Comparison of ENCODE assay signal across 8 cellular contexts in genomic region chr10:70106958-70107791, GRCh38. TPM values are rescaled to one million over a fixed set of nuclear protein-coding genes. Genes with fewer than 3 reads are reported as not detected.
DNase-seq lines count a peak whose midpoint lies in the region; ATAC-seq and TF ChIP-seq lines count a peak whose summit lies in the region.

No MANE protein-coding gene starts in this region.

- H3K27me3 Mint-ChIP-seq in Calu3 (ENCODE audit: unreplicated experiment) = no peaks in the 10 kb centered on the region
- H3K27me3 Mint-ChIP-seq in activated T-helper 2 cell treated with anti-CD3 and anti-CD28 coated beads, Interferon-gamma antibody, Interleukin-2, Interleukin-4, amounts not matched to agents 10 μg/mL and 5 μg/mL and 100 μg/mL, durations not matched to agents 14 hours and 24 hours and 36 hours (ENCODE audit: low read depth) = no peaks in the 10 kb centered on the region

- peaks cover 12% of the 10 kb centered on the region for H3K36me3 Mint-ChIP-seq in Calu3 (ENCODE audit: insufficient read depth, unreplicated experiment)
- H3K36me3 Mint-ChIP-seq in activated T-helper 2 cell treated with anti-CD3 and anti-CD28 coated beads, Interferon-gamma antibody, Interleukin-2, Interleukin-4, amounts not matched to agents 10 μg/mL and 5 μg/mL and 100 μg/mL, durations not matched to agents 14 hours and 24 hours and 36 hours (ENCODE audit: low read depth) = peaks cover 2% of the 10 kb centered on the region

- TF ChIP-seq CTCF in Calu3 (IDR thresholded peaks at IDR 0.05; ENCODE audit: unreplicated experiment) = peak; percentile 48

- peak; percentile 62 for ATAC-seq in GM21723 (IDR thresholded peaks at IDR 0.05; ENCODE audit: unreplicated experiment)
- ATAC-seq in HG02938 (IDR thresholded peaks at IDR 0.05; ENCODE audit: unreplicated experiment) = no peak

- H3K9me3 ChIP-seq in SJSA1 (replicated peaks) = no peaks in the 10 kb centered on the region

- H3K4me3 ChIP-seq in SJSA1 = no peak overlapping the region

- H3K36me3 ChIP-seq in SJSA1 = peaks cover 32% of the 10 kb centered on the region

- no peak overlapping the region for H3K4me3 Mint-ChIP-seq in Calu3 (ENCODE audit: low read depth, unreplicated experiment)
- H3K4me3 Mint-ChIP-seq in activated T-helper 2 cell treated with anti-CD3 and anti-CD28 coated beads, Interferon-gamma antibody, Interleukin-2, Interleukin-4, amounts not matched to agents 10 μg/mL and 5 μg/mL and 100 μg/mL, durations not matched to agents 14 hours and 24 hours and 36 hours (ENCODE audit: low read depth) = no peak overlapping the region

- BruUV-seq in Calu3 (replicated peaks; lab: Mats Ljungman, UMichigan) = no TSS peak

- no peaks in the 10 kb centered on the region for H3K4me1 ChIP-seq in SJSA1 (replicated peaks)

- DNase-seq in Calu3 (no peak), SJSA1 (ENCODE audit: low read depth in 1 of 2, low spot score in 2 of 2) (peak; percentile 9 to 59), left kidney (ENCODE audit: low read depth, low spot score) (peak; percentile 54), T-helper 1 cell (no peak)
- DNase-seq in activated CD4-positive, CD25-positive, alpha-beta regulatory T cell (lab: John Stamatoyannopoulos, UW) = no peak
- no peak for DNase-seq in activated T-helper 2 cell treated with anti-CD3 and anti-CD28 coated beads, Interferon-gamma antibody, Interleukin-2, Interleukin-4, amounts not matched to agents 10 μg/mL and 5 μg/mL and 100 μg/mL, durations not matched to agents 14 hours and 24 hours and 36 hours (ENCODE audit: low spot score)

- no peaks in the 10 kb centered on the region for H3K4me1 Mint-ChIP-seq in Calu3 (ENCODE audit: low read depth, unreplicated experiment)
- peaks cover 1% of the 10 kb centered on the region for H3K4me1 Mint-ChIP-seq in activated T-helper 2 cell treated with anti-CD3 and anti-CD28 coated beads, Interferon-gamma antibody, Interleukin-2, Interleukin-4, amounts not matched to agents 10 μg/mL and 5 μg/mL and 100 μg/mL, durations not matched to agents 14 hours and 24 hours and 36 hours (ENCODE audit: low read depth)

- H3K9me3 Mint-ChIP-seq in Calu3 (ENCODE audit: low read depth, unreplicated experiment) = no peaks in the 10 kb centered on the region
- H3K9me3 Mint-ChIP-seq in activated T-helper 2 cell treated with anti-CD3 and anti-CD28 coated beads, Interferon-gamma antibody, Interleukin-2, Interleukin-4, amounts not matched to agents 10 μg/mL and 5 μg/mL and 100 μg/mL, durations not matched to agents 14 hours and 24 hours and 36 hours = no peaks in the 10 kb centered on the region

- CTCF ChIA-PET in Calu3 (lab: Charles Lee) = interaction anchor here (0.8 kb wide), 1 partner anchor 1077 kb away, joined by 5 read pairs; no protein-coding TSS in a partner anchor

- H3K27ac Mint-ChIP-seq in Calu3 (ENCODE audit: unreplicated experiment) = no peak overlapping the region
- H3K27ac Mint-ChIP-seq in activated T-helper 2 cell treated with anti-CD3 and anti-CD28 coated beads, Interferon-gamma antibody, Interleukin-2, Interleukin-4, amounts not matched to agents 10 μg/mL and 5 μg/mL and 100 μg/mL, durations not matched to agents 14 hours and 24 hours and 36 hours = no peak overlapping the region

- intact Hi-C loops in Calu3 (cut with micrococcal nuclease; ENCODE audit: unreplicated experiment) = no loop called here
- intact Hi-C loops in activated T-helper 2 cell treated with anti-CD3 and anti-CD28 coated beads, Interferon-gamma antibody, Interleukin-2, Interleukin-4, amounts not matched to agents 10 μg/mL and 5 μg/mL and 100 μg/mL, durations not matched to agents 14 hours and 24 hours and 36 hours (cut with micrococcal nuclease) = no loop called here

- no peak overlapping the region for H3K27ac ChIP-seq in SJSA1

- H3K27me3 ChIP-seq in SJSA1 (replicated peaks) = no peaks in the 10 kb centered on the region

RNA-seq across cellular contexts. Expression of gene AIFM2, which starts 25.4 kb away (rescaled TPM):
- 20.6 and 21.1 TPM in 2 replicates for total RNA-seq in Calu3 (2022)
- total RNA-seq in SJSA1 (2014; rRNA removed; shearing (Covaris generic)) = 11.7 and 12.3 TPM in 2 replicates
- 9.5 and 11.6 TPM in 2 replicates for total RNA-seq in activated T-helper 2 cell treated with anti-CD3 and anti-CD28 coated beads, Interferon-gamma antibody, Interleukin-2, Interleukin-4, amounts not matched to agents 10 μg/mL and 5 μg/mL and 100 μg/mL, durations not matched to agents 14 hours and 24 hours and 36 hours

RNA-seq across cellular contexts. Expression of gene TYSND1, which starts 39.3 kb away (rescaled TPM):
- total RNA-seq in Calu3 (2022) = 21.4 and 24.6 TPM in 2 replicates
- 6.7 and 7.7 TPM in 2 replicates for total RNA-seq in SJSA1 (2014; rRNA removed; shearing (Covaris generic))
- 12.5 and 13.6 TPM in 2 replicates for total RNA-seq in activated T-helper 2 cell treated with anti-CD3 and anti-CD28 coated beads, Interferon-gamma antibody, Interleukin-2, Interleukin-4, amounts not matched to agents 10 μg/mL and 5 μg/mL and 100 μg/mL, durations not matched to agents 14 hours and 24 hours and 36 hours

RNA-seq across cellular contexts. Expression of gene MACROH2A2, which starts 54.5 kb away (rescaled TPM):
- 24.5 and 26.9 TPM in 2 replicates for total RNA-seq in Calu3 (2022)
- 42.5 and 45.5 TPM in 2 replicates for total RNA-seq in SJSA1 (2014; rRNA removed; shearing (Covaris generic))
- total RNA-seq in activated T-helper 2 cell treated with anti-CD3 and anti-CD28 coated beads, Interferon-gamma antibody, Interleukin-2, Interleukin-4, amounts not matched to agents 10 μg/mL and 5 μg/mL and 100 μg/mL, durations not matched to agents 14 hours and 24 hours and 36 hours = 6.1 and 7.1 TPM in 2 replicates

Comparison
In these comparisons a context has a peak if more than half of its experiments do, and no peak if none do; other contexts are left out.
1. DNase-seq: peak in SJSA1 (2 of 2) and left kidney (single experiment); none in Calu3 (single experiment), activated CD4-positive, CD25-positive, alpha-beta regulatory T cell (0 of 4), T-helper 1 cell (0 of 5) and activated T-helper 2 cell treated with anti-CD3 and anti-CD28 coated beads, Interferon-gamma antibody, Interleukin-2, Interleukin-4, amounts not matched to agents 10 μg/mL and 5 μg/mL and 100 μg/mL, durations not matched to agents 14 hours and 24 hours and 36 hours (single experiment).